Comparison of ENCODE assay signal across 1 cellular context in the genomic region with DNA sequence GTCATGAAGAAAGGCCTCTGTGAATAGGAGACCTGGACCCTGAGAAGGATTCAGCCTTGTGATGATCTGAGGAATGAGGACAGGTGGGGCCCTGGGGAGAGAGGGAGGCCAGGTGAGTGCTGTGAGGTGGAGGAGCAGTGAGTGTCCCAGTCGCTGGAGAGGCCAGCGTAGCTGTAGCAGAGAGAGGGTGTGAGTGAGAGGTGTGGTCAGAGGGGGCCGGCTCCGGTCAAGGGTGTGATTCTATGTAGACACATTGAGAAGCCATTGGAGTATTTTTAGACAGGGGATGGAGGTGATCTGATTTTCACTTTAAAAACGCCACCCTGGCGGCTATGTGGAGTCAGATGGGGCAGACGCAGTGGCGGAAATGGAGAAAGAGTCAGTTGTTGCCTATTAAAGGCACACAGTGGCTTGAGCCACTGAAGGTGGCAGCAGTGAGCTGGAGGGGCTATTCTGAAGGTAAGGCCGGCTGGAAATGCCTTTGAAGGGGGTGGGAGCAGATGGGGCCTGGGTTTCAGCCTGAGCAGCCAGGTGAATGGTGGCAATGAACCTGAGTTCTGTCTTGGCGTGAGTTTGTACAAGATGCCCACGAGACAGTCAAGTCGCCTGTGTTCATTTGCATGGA.
TF ChIP-seq lines count a peak whose summit lies in the region.

No MANE protein-coding gene starts in this region.

TF ChIP-seq in H1, 55 proteins besides CTCF, POLR2A, EP300 and RAD21 (continued from another document):
- TF ChIP-seq, protein P1, sequence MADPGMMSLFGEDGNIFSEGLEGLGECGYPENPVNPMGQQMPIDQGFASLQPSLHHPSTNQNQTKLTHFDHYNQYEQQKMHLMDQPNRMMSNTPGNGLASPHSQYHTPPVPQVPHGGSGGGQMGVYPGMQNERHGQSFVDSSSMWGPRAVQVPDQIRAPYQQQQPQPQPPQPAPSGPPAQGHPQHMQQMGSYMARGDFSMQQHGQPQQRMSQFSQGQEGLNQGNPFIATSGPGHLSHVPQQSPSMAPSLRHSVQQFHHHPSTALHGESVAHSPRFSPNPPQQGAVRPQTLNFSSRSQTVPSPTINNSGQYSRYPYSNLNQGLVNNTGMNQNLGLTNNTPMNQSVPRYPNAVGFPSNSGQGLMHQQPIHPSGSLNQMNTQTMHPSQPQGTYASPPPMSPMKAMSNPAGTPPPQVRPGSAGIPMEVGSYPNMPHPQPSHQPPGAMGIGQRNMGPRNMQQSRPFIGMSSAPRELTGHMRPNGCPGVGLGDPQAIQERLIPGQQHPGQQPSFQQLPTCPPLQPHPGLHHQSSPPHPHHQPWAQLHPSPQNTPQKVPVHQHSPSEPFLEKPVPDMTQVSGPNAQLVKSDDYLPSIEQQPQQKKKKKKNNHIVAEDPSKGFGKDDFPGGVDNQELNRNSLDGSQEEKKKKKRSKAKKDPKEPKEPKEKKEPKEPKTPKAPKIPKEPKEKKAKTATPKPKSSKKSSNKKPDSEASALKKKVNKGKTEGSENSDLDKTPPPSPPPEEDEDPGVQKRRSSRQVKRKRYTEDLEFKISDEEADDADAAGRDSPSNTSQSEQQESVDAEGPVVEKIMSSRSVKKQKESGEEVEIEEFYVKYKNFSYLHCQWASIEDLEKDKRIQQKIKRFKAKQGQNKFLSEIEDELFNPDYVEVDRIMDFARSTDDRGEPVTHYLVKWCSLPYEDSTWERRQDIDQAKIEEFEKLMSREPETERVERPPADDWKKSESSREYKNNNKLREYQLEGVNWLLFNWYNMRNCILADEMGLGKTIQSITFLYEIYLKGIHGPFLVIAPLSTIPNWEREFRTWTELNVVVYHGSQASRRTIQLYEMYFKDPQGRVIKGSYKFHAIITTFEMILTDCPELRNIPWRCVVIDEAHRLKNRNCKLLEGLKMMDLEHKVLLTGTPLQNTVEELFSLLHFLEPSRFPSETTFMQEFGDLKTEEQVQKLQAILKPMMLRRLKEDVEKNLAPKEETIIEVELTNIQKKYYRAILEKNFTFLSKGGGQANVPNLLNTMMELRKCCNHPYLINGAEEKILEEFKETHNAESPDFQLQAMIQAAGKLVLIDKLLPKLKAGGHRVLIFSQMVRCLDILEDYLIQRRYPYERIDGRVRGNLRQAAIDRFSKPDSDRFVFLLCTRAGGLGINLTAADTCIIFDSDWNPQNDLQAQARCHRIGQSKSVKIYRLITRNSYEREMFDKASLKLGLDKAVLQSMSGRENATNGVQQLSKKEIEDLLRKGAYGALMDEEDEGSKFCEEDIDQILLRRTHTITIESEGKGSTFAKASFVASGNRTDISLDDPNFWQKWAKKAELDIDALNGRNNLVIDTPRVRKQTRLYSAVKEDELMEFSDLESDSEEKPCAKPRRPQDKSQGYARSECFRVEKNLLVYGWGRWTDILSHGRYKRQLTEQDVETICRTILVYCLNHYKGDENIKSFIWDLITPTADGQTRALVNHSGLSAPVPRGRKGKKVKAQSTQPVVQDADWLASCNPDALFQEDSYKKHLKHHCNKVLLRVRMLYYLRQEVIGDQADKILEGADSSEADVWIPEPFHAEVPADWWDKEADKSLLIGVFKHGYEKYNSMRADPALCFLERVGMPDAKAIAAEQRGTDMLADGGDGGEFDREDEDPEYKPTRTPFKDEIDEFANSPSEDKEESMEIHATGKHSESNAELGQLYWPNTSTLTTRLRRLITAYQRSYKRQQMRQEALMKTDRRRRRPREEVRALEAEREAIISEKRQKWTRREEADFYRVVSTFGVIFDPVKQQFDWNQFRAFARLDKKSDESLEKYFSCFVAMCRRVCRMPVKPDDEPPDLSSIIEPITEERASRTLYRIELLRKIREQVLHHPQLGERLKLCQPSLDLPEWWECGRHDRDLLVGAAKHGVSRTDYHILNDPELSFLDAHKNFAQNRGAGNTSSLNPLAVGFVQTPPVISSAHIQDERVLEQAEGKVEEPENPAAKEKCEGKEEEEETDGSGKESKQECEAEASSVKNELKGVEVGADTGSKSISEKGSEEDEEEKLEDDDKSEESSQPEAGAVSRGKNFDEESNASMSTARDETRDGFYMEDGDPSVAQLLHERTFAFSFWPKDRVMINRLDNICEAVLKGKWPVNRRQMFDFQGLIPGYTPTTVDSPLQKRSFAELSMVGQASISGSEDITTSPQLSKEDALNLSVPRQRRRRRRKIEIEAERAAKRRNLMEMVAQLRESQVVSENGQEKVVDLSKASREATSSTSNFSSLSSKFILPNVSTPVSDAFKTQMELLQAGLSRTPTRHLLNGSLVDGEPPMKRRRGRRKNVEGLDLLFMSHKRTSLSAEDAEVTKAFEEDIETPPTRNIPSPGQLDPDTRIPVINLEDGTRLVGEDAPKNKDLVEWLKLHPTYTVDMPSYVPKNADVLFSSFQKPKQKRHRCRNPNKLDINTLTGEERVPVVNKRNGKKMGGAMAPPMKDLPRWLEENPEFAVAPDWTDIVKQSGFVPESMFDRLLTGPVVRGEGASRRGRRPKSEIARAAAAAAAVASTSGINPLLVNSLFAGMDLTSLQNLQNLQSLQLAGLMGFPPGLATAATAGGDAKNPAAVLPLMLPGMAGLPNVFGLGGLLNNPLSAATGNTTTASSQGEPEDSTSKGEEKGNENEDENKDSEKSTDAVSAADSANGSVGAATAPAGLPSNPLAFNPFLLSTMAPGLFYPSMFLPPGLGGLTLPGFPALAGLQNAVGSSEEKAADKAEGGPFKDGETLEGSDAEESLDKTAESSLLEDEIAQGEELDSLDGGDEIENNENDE (IDR thresholded peaks at IDR 0.05; ENCODE audit: insufficient replicate concordance, low read length): no peak
- no peak for TF ChIP-seq NANOG (IDR thresholded peaks at IDR 0.05; ENCODE audit: insufficient read depth, low read depth, low read length, poor library complexity, severe bottlenecking)
- TF ChIP-seq SP2 (IDR thresholded peaks at IDR 0.05; ENCODE audit: low read length): no peak
- TF ChIP-seq SIX5 (IDR thresholded peaks at IDR 0.05; ENCODE audit: low read depth, low read length): no peak
- TF ChIP-seq NRF1 (IDR thresholded peaks at IDR 0.05; ENCODE audit: low read depth, low read length): no peak
- TF ChIP-seq TAF7 (optimal IDR thresholded peaks at IDR 0.05; ENCODE audit: borderline replicate concordance, low read depth, low read length): no peak
- TF ChIP-seq TCF12 (IDR thresholded peaks at IDR 0.05; ENCODE audit: low read depth, low read length): no peak
- TF ChIP-seq RBBP5 (IDR thresholded peaks at IDR 0.05; ENCODE audit: borderline replicate concordance, low read depth, low read length): no peak
- TF ChIP-seq HDAC2 (IDR thresholded peaks at IDR 0.05; ENCODE audit: borderline replicate concordance in 1 of 2, low read depth in 2 of 2, low read length in 2 of 2): no peak
- TF ChIP-seq GTF2F1 (IDR thresholded peaks at IDR 0.05; ENCODE audit: borderline replicate concordance, low read depth, low read length): no peak
- no peak for TF ChIP-seq BRCA1 (IDR thresholded peaks at IDR 0.05; ENCODE audit: low read depth, low read length)
- no peak for TF ChIP-seq CTBP2 (IDR thresholded peaks at IDR 0.05; ENCODE audit: borderline replicate concordance, insufficient read depth, insufficient read length, low read length)
- no peak for TF ChIP-seq MAFK (IDR thresholded peaks at IDR 0.05; ENCODE audit: low read depth, low read length)
- TF ChIP-seq, protein P2, sequence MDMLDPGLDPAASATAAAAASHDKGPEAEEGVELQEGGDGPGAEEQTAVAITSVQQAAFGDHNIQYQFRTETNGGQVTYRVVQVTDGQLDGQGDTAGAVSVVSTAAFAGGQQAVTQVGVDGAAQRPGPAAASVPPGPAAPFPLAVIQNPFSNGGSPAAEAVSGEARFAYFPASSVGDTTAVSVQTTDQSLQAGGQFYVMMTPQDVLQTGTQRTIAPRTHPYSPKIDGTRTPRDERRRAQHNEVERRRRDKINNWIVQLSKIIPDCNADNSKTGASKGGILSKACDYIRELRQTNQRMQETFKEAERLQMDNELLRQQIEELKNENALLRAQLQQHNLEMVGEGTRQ (IDR thresholded peaks at IDR 0.05; ENCODE audit: low read length): no peak
- TF ChIP-seq BCL11A (IDR thresholded peaks at IDR 0.05; ENCODE audit: low read depth in 2 of 2, low read length in 2 of 2): no peak
TF ChIP-seq in H1: peak in this region for 0.
